Comparison of ENCODE assay signal across 8 cellular contexts in the genomic region with DNA sequence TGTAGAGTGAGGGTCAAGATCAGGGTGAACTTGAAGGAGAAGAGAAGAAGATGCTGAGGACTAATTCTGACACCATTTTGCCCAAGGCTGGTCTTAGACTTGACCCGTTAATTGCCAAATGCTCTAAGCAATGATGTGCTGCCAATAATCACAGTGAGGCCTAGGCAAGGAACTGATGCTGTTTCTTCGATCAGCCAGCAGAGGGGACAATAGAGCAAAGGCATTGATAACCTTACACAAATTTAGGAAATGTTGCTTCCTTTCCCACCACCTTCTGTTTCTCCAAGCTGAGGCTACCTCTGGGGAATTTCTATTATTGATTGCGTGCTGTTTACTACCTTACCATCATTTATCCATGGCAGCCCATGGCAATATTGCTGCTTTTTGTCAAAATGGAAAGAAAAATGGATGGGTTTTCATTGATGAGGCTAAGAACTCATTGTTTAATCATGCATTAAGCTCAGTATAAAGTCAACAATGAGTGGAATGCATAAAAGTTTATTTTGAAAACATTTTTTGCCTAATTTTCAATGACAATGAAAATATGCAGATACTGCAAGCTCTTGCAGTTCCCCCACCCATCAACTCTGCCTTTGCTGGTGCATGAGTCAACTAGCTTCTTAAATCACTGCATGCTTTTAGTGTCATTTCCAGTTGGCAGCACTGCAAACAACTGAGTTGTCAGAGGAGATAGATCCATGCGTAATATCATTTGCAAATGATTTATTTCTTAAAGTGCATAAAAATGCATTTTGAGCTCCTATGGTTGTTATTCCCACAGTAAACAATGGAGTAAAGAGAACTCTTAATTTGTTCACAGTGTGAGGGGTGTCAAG.
DNase-seq lines count a peak whose midpoint lies in the region; TF ChIP-seq lines count a peak whose summit lies in the region.

No MANE protein-coding gene starts in this region.

- TF ChIP-seq CTCF in GM12873 (IDR thresholded peaks at IDR 0.05; ENCODE audit: insufficient read depth, low read depth, low read length, missing control alignments) (peak; percentile 91), HEK293 (tag by site-specific recombination; IDR thresholded peaks at IDR 0.05) (no peak), spleen (IDR thresholded peaks at IDR 0.05 in 8 of 11, conservative IDR thresholded peaks at IDR 0.05 in 3 of 11) (peak in 10 of 11 experiments; percentile 19 to 72 (median 56))

- DNase-seq in AG20443 (ENCODE audit: low spot score) (peak; percentile 50), LoVo (ENCODE audit: low spot score) (peak; percentile 16), SW480 (ENCODE audit: low spot score) (peak; percentile 25), foreskin melanocyte (peak; percentile 24), spleen (no peak), mucosa of gallbladder (ENCODE audit: low spot score) (no peak)

- TF ChIP-seq POLR2A in spleen (IDR thresholded peaks at IDR 0.05), result no peak

- H3K9me3 ChIP-seq in HEK293 (ENCODE audit: control insufficient read depth, insufficient read depth, low read depth, low read length), result no peaks in the 10 kb centered on the region
- H3K9me3 ChIP-seq in spleen, result peaks cover 0 to 2% (median 0%) of the 10 kb centered on the region in 8 donors

- POLR2A ChIA-PET in HEK293 (lab: Yijun Ruan, JAX), result no interaction called here

- WGBS in spleen, 5 donors, result 35 to 46% (median 42%) methylated on average over 4 of the region's 4 CpGs

- H3K4me3 ChIP-seq in HEK293 (ENCODE audit: low read depth, low read length) (no peak overlapping the region), spleen (no peak overlapping the region)

- H3K36me3 ChIP-seq in HEK293 (ENCODE audit: control insufficient read depth in 2 of 2, insufficient read depth in 1 of 2, low read length in 2 of 2) (no peaks in the 10 kb centered on the region), spleen (no peaks in the 10 kb centered on the region)

- intact Hi-C loops in spleen (cut with DNase I; ENCODE audit: low total_unique reads), result loop anchor here (5.0 kb wide), 1 partner anchor 379 kb away; no protein-coding TSS in a partner anchor

- H3K27ac ChIP-seq in HEK293 (ENCODE audit: extremely low read depth, low read depth, low read length) (no peak overlapping the region), spleen (no peak overlapping the region)

- no peaks in the 10 kb centered on the region for H3K27me3 ChIP-seq in spleen (replicated peaks in 1 of 7)

- H3K4me1 ChIP-seq in HEK293 (ENCODE audit: control insufficient read depth, insufficient read depth, low read length) (no peaks in the 10 kb centered on the region), spleen (no peaks in the 10 kb centered on the region)

- CTCF ChIA-PET in HEK293 (lab: Yijun Ruan, JAX), result interaction anchor here (0.6 to 4.1 kb wide), 26 partner anchors 10 to 376 kb away, joined by 3 to 28 read pairs (median 4); a partner anchor contains a TSS

TF ChIP-seq in HEK293, 187 proteins besides CTCF, POLR2A, EP300 and RAD21:
- peak; percentile 23; the same call in 1 of the 2 replicates for TF ChIP-seq ZNF654 (tag by site-specific recombination; IDR thresholded peaks at IDR 0.05; ENCODE audit: low read depth)
- no peak for TF ChIP-seq ZNF837 (tag by site-specific recombination; IDR thresholded peaks at IDR 0.05)
- no peak for TF ChIP-seq ZSCAN23 (tag by site-specific recombination; IDR thresholded peaks at IDR 0.05)
TF ChIP-seq in HEK293: peak in this region for 1.

Comparison
In these comparisons a context has a peak if more than half of its experiments do, and no peak if none do; other contexts are left out.
1. DNase-seq: peak in AG20443 (single experiment), LoVo (single experiment), SW480 (single experiment) and foreskin melanocyte (single experiment); none in spleen (single experiment) and mucosa of gallbladder (single experiment).